In genomic region chr3:155605571-155605970, GRCh38 we compare ENCODE assay signal across 1 cellular context.
TF ChIP-seq lines count a peak whose summit lies in the region.

No MANE protein-coding gene starts in this region.

TF ChIP-seq in HepG2, 621 proteins besides CTCF, POLR2A, EP300 and RAD21 (continued from another document and continues in another):
- TF ChIP-seq, protein P1, sequence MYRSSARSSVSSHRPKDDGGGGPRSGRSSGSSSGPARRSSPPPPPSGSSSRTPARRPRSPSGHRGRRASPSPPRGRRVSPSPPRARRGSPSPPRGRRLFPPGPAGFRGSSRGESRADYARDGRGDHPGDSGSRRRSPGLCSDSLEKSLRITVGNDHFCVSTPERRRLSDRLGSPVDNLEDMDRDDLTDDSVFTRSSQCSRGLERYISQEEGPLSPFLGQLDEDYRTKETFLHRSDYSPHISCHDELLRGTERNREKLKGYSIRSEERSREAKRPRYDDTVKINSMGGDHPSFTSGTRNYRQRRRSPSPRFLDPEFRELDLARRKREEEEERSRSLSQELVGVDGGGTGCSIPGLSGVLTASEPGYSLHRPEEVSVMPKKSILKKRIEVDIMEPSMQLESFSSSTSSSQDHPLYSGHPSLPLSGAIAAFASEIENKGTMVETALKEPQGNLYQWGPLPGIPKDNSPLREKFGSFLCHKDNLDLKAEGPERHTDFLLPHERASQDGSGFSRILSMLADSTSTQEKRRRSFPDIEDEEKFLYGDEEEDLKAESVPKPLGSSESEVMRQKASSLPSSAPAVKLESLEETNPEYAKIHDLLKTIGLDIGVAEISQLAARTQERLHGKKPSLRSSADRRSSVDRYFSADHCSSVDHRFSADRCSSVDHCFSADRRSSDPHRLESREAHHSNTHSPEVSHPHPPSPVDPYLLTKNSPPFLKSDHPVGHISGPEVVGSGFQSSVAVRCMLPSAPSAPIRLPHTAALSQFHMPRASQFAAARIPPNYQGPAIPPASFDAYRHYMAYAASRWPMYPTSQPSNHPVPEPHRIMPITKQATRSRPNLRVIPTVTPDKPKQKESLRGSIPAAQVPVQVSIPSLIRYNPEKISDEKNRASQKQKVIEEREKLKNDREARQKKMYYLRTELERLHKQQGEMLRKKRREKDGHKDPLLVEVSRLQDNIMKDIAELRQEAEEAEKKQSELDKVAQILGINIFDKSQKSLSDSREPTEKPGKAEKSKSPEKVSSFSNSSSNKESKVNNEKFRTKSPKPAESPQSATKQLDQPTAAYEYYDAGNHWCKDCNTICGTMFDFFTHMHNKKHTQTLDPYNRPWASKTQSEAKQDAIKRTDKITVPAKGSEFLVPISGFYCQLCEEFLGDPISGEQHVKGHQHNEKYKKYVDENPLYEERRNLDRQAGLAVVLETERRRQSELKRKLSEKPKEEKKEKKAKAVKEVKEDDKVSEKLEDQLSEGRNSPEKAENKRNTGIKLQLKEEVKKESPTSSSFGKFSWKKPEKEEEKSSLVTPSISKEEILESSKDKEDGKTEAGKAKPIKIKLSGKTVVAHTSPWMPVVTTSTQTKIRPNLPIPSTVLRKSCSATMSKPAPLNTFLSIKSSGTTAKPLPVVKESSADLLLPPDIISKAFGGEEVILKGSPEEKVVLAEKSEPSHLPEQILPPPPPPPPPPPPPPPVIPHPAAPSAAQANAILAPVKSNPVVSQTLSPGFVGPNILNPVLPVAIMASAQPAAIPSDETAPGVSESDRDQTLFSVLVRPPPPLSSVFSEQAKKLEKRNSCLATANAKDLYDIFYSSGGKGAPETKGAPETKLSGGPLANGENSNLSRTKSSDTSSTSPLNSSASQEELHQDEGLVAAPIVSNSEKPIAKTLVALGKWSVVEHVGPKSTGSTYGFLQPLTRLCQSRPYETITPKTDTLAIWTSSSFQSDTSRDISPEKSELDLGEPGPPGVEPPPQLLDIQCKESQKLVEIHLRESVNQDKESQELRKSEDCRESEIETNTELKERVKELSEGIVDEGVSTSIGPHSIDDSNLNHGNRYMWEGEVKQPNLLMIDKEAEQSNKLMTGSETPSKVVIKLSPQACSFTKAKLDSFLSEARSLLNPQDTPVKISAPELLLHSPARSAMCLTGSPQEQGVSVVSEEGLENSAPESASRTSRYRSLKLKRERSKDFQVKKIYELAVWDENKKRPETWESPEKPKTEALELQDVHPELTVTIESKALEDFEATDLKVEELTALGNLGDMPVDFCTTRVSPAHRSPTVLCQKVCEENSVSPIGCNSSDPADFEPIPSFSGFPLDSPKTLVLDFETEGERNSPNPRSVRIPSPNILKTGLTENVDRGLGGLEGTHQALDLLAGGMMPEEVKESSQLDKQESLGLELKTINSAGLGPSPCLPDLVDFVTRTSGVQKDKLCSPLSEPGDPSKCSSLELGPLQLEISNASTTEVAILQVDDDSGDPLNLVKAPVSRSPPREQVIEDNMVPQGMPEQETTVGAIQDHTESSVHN (CRISPR knock-in tag; IDR thresholded peaks at IDR 0.05) = no peak
- peak in 1 of 2 experiments; percentile 68; a peak in 1 of 4 replicates for TF ChIP-seq REST (IDR thresholded peaks at IDR 0.05; ENCODE audit: borderline replicate concordance in 1 of 2, low read depth in 1 of 2, low read length in 2 of 2)
- no peak for TF ChIP-seq PTBP1 (IDR thresholded peaks at IDR 0.05; ENCODE audit: low read depth, low read length, poor library complexity, severe bottlenecking)
- no peak for TF ChIP-seq BORCS8-MEF2B (CRISPR knock-in tag; IDR thresholded peaks at IDR 0.05)
- TF ChIP-seq ZNF280D (CRISPR knock-in tag; IDR thresholded peaks at IDR 0.05) = 0 out of 2 replicates have a peak, but pooled peaks have one; percentile 39
- TF ChIP-seq ZEB1 (IDR thresholded peaks at IDR 0.05; ENCODE audit: insufficient replicate concordance, low read depth) = no peak
- TF ChIP-seq ZSCAN21 (CRISPR knock-in tag; IDR thresholded peaks at IDR 0.05; ENCODE audit: borderline replicate concordance) = no peak
- TF ChIP-seq ZNF616 (CRISPR knock-in tag; IDR thresholded peaks at IDR 0.05; ENCODE audit: low read depth) = no peak
- no peak for TF ChIP-seq SMYD3 (CRISPR knock-in tag; IDR thresholded peaks at IDR 0.05)
- TF ChIP-seq RNF2 (conservative IDR thresholded peaks at IDR 0.05; ENCODE audit: low read depth) = no peak
- TF ChIP-seq ZNF383 (CRISPR knock-in tag; IDR thresholded peaks at IDR 0.05; ENCODE audit: borderline replicate concordance) = no peak
- TF ChIP-seq CHD2 (IDR thresholded peaks at IDR 0.05; ENCODE audit: low read depth, low read length) = no peak
- TF ChIP-seq, protein P2, sequence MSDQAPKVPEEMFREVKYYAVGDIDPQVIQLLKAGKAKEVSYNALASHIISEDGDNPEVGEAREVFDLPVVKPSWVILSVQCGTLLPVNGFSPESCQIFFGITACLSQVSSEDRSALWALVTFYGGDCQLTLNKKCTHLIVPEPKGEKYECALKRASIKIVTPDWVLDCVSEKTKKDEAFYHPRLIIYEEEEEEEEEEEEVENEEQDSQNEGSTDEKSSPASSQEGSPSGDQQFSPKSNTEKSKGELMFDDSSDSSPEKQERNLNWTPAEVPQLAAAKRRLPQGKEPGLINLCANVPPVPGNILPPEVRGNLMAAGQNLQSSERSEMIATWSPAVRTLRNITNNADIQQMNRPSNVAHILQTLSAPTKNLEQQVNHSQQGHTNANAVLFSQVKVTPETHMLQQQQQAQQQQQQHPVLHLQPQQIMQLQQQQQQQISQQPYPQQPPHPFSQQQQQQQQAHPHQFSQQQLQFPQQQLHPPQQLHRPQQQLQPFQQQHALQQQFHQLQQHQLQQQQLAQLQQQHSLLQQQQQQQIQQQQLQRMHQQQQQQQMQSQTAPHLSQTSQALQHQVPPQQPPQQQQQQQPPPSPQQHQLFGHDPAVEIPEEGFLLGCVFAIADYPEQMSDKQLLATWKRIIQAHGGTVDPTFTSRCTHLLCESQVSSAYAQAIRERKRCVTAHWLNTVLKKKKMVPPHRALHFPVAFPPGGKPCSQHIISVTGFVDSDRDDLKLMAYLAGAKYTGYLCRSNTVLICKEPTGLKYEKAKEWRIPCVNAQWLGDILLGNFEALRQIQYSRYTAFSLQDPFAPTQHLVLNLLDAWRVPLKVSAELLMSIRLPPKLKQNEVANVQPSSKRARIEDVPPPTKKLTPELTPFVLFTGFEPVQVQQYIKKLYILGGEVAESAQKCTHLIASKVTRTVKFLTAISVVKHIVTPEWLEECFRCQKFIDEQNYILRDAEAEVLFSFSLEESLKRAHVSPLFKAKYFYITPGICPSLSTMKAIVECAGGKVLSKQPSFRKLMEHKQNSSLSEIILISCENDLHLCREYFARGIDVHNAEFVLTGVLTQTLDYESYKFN (CRISPR knock-in tag; conservative IDR thresholded peaks at IDR 0.05) = peak; percentile 95
- TF ChIP-seq RFX3 (CRISPR knock-in tag; IDR thresholded peaks at IDR 0.05) = no peak
- TF ChIP-seq TBX2 (CRISPR knock-in tag; IDR thresholded peaks at IDR 0.05; ENCODE audit: borderline replicate concordance) = peak; percentile 69; the same call in 1 of the 2 replicates
- peak; percentile 90 for TF ChIP-seq RXRB (CRISPR knock-in tag; IDR thresholded peaks at IDR 0.05; ENCODE audit: borderline replicate concordance)
- TF ChIP-seq ATM (IDR thresholded peaks at IDR 0.05; ENCODE audit: borderline replicate concordance) = no peak
- peak; percentile 97 for TF ChIP-seq BCL6 (CRISPR knock-in tag; IDR thresholded peaks at IDR 0.05)
- TF ChIP-seq ZNF572 (CRISPR knock-in tag; IDR thresholded peaks at IDR 0.05) = no peak
- TF ChIP-seq, protein P3, sequence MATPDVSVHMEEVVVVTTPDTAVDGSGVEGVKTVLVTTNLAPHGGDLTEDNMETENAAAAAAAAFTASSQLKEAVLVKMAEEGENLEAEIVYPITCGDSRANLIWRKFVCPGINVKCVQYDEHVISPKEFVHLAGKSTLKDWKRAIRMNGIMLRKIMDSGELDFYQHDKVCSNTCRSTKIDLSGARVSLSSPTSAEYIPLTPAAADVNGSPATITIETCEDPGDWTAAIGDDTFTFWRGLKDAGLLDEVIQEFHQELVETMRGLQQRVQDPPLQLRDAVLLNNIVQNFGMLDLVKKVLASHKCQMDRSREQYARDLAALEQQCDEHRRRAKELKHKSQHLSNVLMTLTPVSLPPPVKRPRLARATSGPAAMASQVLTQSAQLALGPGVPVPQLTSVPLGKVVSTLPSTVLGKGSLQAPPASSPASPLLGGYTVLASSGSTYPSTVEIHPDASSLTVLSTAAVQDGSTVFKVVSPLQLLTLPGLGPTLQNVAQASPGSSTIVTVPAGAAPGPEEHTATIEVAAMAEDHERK (CRISPR knock-in tag; IDR thresholded peaks at IDR 0.05; ENCODE audit: low read depth) = no peak
- peak; percentile 93 for TF ChIP-seq DPF2 (CRISPR knock-in tag; IDR thresholded peaks at IDR 0.05; ENCODE audit: borderline replicate concordance, low read depth)
- TF ChIP-seq ELF1 (CRISPR knock-in tag; IDR thresholded peaks at IDR 0.05) = peak; percentile 61
- no peak for TF ChIP-seq KDM5B (CRISPR knock-in tag; IDR thresholded peaks at IDR 0.05; ENCODE audit: borderline replicate concordance)
- TF ChIP-seq, protein P4, sequence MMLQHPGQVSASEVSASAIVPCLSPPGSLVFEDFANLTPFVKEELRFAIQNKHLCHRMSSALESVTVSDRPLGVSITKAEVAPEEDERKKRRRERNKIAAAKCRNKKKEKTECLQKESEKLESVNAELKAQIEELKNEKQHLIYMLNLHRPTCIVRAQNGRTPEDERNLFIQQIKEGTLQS (CRISPR knock-in tag; IDR thresholded peaks at IDR 0.05) = no peak
- TF ChIP-seq GABPB1 (CRISPR knock-in tag; IDR thresholded peaks at IDR 0.05) = peak; percentile 55; the same call in 1 of the 2 replicates
- TF ChIP-seq IRF2 (CRISPR knock-in tag; IDR thresholded peaks at IDR 0.05) = peak; percentile 86
- TF ChIP-seq NR2F2 (IDR thresholded peaks at IDR 0.05; ENCODE audit: borderline replicate concordance, low read depth) = peak; percentile 95
- no peak for TF ChIP-seq ZBTB3 (CRISPR knock-in tag; IDR thresholded peaks at IDR 0.05; ENCODE audit: borderline replicate concordance, low read depth)
- peak; percentile 37; the same call in 1 of the 2 replicates for TF ChIP-seq NFKBIZ (CRISPR knock-in tag; IDR thresholded peaks at IDR 0.05)
- peak; percentile 43; the same call in 1 of the 2 replicates for TF ChIP-seq ZSCAN9 (CRISPR knock-in tag; IDR thresholded peaks at IDR 0.05; ENCODE audit: borderline replicate concordance)
- no peak for TF ChIP-seq PRMT3 (CRISPR knock-in tag; IDR thresholded peaks at IDR 0.05; ENCODE audit: borderline replicate concordance, low read depth)
- TF ChIP-seq ZNF280B (CRISPR knock-in tag; IDR thresholded peaks at IDR 0.05; ENCODE audit: borderline replicate concordance) = no peak
- no peak for TF ChIP-seq NFIB (CRISPR knock-in tag; IDR thresholded peaks at IDR 0.05; ENCODE audit: borderline replicate concordance)
- no peak for TF ChIP-seq ZNF552 (CRISPR knock-in tag; IDR thresholded peaks at IDR 0.05; ENCODE audit: borderline replicate concordance)
- no peak; the same call in 1 of the 2 replicates for TF ChIP-seq ZNF136 (CRISPR knock-in tag; IDR thresholded peaks at IDR 0.05; ENCODE audit: low read depth)
- no peak for TF ChIP-seq ZNF296 (CRISPR knock-in tag; conservative IDR thresholded peaks at IDR 0.05)
